18 cellular contexts compared by ENCODE assay signal in the genomic region with DNA sequence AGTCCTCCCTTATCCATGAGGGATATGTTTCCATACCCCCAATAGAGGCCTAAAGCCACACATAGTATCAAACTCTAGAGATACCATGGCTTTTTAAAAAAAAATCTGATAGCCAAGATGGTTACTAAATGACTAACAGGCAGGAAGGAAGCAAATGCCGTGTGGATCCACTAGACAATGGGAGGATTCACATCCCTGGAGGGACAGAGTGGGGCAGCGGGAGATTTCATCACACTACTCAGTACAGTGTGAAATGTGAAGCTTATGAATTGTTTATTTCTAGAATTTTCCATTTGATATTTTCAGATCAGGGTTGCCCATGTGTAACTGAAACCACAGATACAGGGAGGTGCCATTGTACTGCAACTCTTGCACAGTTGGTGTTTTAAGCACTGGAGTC.
A peak's percentile ranks its signal among the peaks of the same experiment; 100 is the strongest.
DNase-seq lines count a peak whose midpoint lies in the region; FAIRE-seq and TF ChIP-seq lines count a peak whose summit lies in the region.
"Had no signal": no experiment of that assay in that cellular context is flagged by ENCODE, and none has a peak within 500 bp of the region (broad histone marks: within the 10 kb centered on the region; RNA-seq: fewer than 3 reads in every experiment).

No MANE protein-coding gene starts in this region.

- FAIRE-seq in frontal cortex (lab: Jason Lieb, UNC), result no peak
- FAIRE-seq: A549, K562, RCC 7860 had no signal

- in situ Hi-C loops in SK-MEL-5 (cut with HindIII; ENCODE audit: low pct_unique_long_range_greater_than_20kb, low sequenced_read_pairs), result no loop called here

- no peak for TF ChIP-seq CTCF in AG10803 (conservative IDR thresholded peaks at IDR 0.05; ENCODE audit: low read length)

- DNase-seq in AG10803 (ENCODE audit: low read depth) (peak; percentile 36), ELR (ENCODE audit: low read depth) (peak; percentile 3), SK-MEL-5 (ENCODE audit: low read depth, low spot score) (peak; percentile 50), kidney glomerular epithelial cell (lab: John Stamatoyannopoulos, UW) (peak; percentile 4), islet precursor cell (no peak), frontal cortex (ENCODE audit: low spot score in 2 of 2) (no peak), NCI-H524 (lab: John Stamatoyannopoulos, UW) (no peak)
- no peak for DNase-seq in activated CD4-positive, CD25-positive, alpha-beta regulatory T cell (lab: John Stamatoyannopoulos, UW)
- DNase-seq: CD4-positive, alpha-beta T cell; DMS79 treated with DMSO at 0.1 percent for 48 hours; MV-4-11; NCI-H1417; NCI-H187 treated with DMSO at 0.1 percent for 48 hours; SIG-M5 had no signal

- no peak overlapping the region for H3K4me3 ChIP-seq in AG10803 (ENCODE audit: low read length)
- H3K4me3 ChIP-seq: A549, HAP-1, K562 had no signal

Comparison
In these comparisons a context has a peak if more than half of its experiments do, and no peak if none do; other contexts are left out.
1. DNase-seq: peak in AG10803 (single experiment), ELR (single experiment), SK-MEL-5 (single experiment) and kidney glomerular epithelial cell (single experiment); none in activated CD4-positive, CD25-positive, alpha-beta regulatory T cell (0 of 4), islet precursor cell (single experiment), frontal cortex (0 of 2) and NCI-H524 (0 of 2).